22 cellular contexts compared by ENCODE assay signal in genomic region chr2:219650426-219651248, GRCh38. TPM values are rescaled to one million over a fixed set of nuclear protein-coding genes. Genes with fewer than 3 reads are reported as not detected.
DNase-seq lines count a peak whose midpoint lies in the region; ATAC-seq, FAIRE-seq and TF ChIP-seq lines count a peak whose summit lies in the region.
"Had no signal": no experiment of that assay in that cellular context is flagged by ENCODE, and none has a peak within 500 bp of the region (broad histone marks: within the 10 kb centered on the region; RNA-seq: fewer than 3 reads in every experiment).

No MANE protein-coding gene starts in this region.

- H4K20me1 ChIP-seq in BLaER1 treated with 17β-estradiol and CSF1 and Interleukin-3, amounts not matched to agents 10 nM and 100 nM = 0 out of 22 replicates have a peak, but pooled peaks cover 0 to 2% (median 0%) of the 10 kb centered on the region in 11 experiments
- H4K20me1 ChIP-seq in GM23338 (replicated peaks; ENCODE audit: insufficient read depth) = no peaks in the 10 kb centered on the region
- H4K20me1 ChIP-seq in osteoblast (ENCODE audit: insufficient read depth, low read length) = no peaks in the 10 kb centered on the region

- DNase-seq in GM23338 (ENCODE audit: low spot score) = no peak
- DNase-seq in astrocyte of the hippocampus (ENCODE audit: low read depth, low spot score) = peak; percentile 43
- DNase-seq in osteoblast (ENCODE audit: insufficient read length, low spot score, missing footprints) = no peak
- no peak for DNase-seq in mesothelial cell of epicardium (ENCODE audit: low spot score in 2 of 2, unreplicated experiment in 2 of 2)
- no peak for DNase-seq in DMS 273 (lab: John Stamatoyannopoulos, UW; ENCODE audit: unreplicated experiment)
- DNase-seq in urothelium cell line (ENCODE audit: low spot score) = no peak
- DNase-seq: C1 segment of cervical spinal cord, GF-D8, GM23248, MV-4-11, NCI-H1417 treated with DMSO at 0.1 percent for 48 hours, NCI-H1930, NCI-H2171, NCI-H446 had no signal

- peak overlapping the region in 8 of 11 experiments; percentile 8 to 66 (median 36); a peak in 14 of 22 replicates for H3K4me2 ChIP-seq in BLaER1 treated with 17β-estradiol and CSF1 and Interleukin-3, amounts not matched to agents 10 nM and 100 nM
- H3K4me2 ChIP-seq in GM23338 (no peak overlapping the region), osteoblast (ENCODE audit: insufficient read depth, low read length) (peak overlapping the region; percentile 14)

- no peak overlapping the region for H3K4me3 ChIP-seq in BLaER1 treated with 17β-estradiol and CSF1 and Interleukin-3, amounts not matched to agents 10 nM and 100 nM
- H3K4me3 ChIP-seq in GM23338 (no peak overlapping the region), osteoblast (ENCODE audit: insufficient read depth, low read length) (no peak overlapping the region)
- H3K4me3 ChIP-seq: GM23248, SJSA1 had no signal

- ATAC-seq in GM23338 (peak; percentile 39; the same call in 1 of the 3 replicates), HG03521 (IDR thresholded peaks at IDR 0.05; ENCODE audit: unreplicated experiment) (no peak)

- peaks cover 6% of the 10 kb centered on the region for H3K4me1 Mint-ChIP-seq in GM23338
- peaks cover 1% of the 10 kb centered on the region for H3K4me1 Mint-ChIP-seq in mesothelial cell of epicardium

- H3K36me3 Mint-ChIP-seq in GM23338 (ENCODE audit: low read depth) = no peaks in the 10 kb centered on the region
- no peaks in the 10 kb centered on the region for H3K36me3 Mint-ChIP-seq in mesothelial cell of epicardium

- H3K4me1 ChIP-seq in BLaER1 treated with 17β-estradiol and CSF1 and Interleukin-3, amounts not matched to agents 10 nM and 100 nM = peaks cover 5 to 10% (median 8%) of the 10 kb centered on the region in 10 experiments; a peak in 18 of 20 replicates
- H3K4me1 ChIP-seq in GM23338 (ENCODE audit: insufficient read depth) (peaks cover 5% of the 10 kb centered on the region; the same call in 1 of the 2 replicates), osteoblast (ENCODE audit: insufficient read depth, low read length) (peaks cover 12% of the 10 kb centered on the region)

- H3K4me3 Mint-ChIP-seq in GM23338 = no peak overlapping the region
- no peak overlapping the region for H3K4me3 Mint-ChIP-seq in mesothelial cell of epicardium

- H3K27me3 ChIP-seq in BLaER1 treated with 17β-estradiol and CSF1 and Interleukin-3, amounts not matched to agents 10 nM and 100 nM = peaks cover 0 to 30% (median 6%) of the 10 kb centered on the region in 11 experiments; a peak in 12 of 22 replicates
- H3K27me3 ChIP-seq in GM23338 (ENCODE audit: insufficient read depth) (no peaks in the 10 kb centered on the region), osteoblast (ENCODE audit: insufficient read depth, low read length) (peaks cover 2% of the 10 kb centered on the region)
- H3K27me3 ChIP-seq: SJSA1 had no signal

- no peak overlapping the region for H3K27ac ChIP-seq in BLaER1 treated with 17β-estradiol and CSF1 and Interleukin-3, amounts not matched to agents 10 nM and 100 nM
- H3K27ac ChIP-seq in GM23338 (ENCODE audit: low read depth) = no peak overlapping the region
- no peak overlapping the region for H3K27ac ChIP-seq in osteoblast (ENCODE audit: low read depth, low read length)
- H3K27ac ChIP-seq: GM23248, HL-60, RWPE1, SJSA1 had no signal

- H3K79me2 ChIP-seq in GM23338 (replicated peaks; ENCODE audit: insufficient read depth) = no peaks in the 10 kb centered on the region
- H3K79me2 ChIP-seq in osteoblast (ENCODE audit: insufficient read depth, low read length) = no peaks in the 10 kb centered on the region

- no peaks in the 10 kb centered on the region for H3F3A ChIP-seq in GM23338 (replicated peaks; ENCODE audit: low read depth)

- H3K27me3 Mint-ChIP-seq in GM23338 (ENCODE audit: insufficient read depth, low read depth, poor library complexity) = peaks cover 1% of the 10 kb centered on the region
- H3K27me3 Mint-ChIP-seq in mesothelial cell of epicardium (ENCODE audit: low read depth) = peaks cover under 1% of the 10 kb centered on the region

- no peaks in the 10 kb centered on the region for H3K9me2 ChIP-seq in GM23338 (ENCODE audit: insufficient read depth)

- no peaks in the 10 kb centered on the region for H3K36me3 ChIP-seq in BLaER1 treated with 17β-estradiol and CSF1 and Interleukin-3, amounts not matched to agents 10 nM and 100 nM
- H3K36me3 ChIP-seq in GM23338 (ENCODE audit: insufficient read depth) (no peaks in the 10 kb centered on the region), osteoblast (ENCODE audit: insufficient read depth, low read length) (no peaks in the 10 kb centered on the region)
- H3K36me3 ChIP-seq: SJSA1 had no signal

- H2AFZ ChIP-seq in GM23338 (no peak overlapping the region), osteoblast (ENCODE audit: low read length) (no peak overlapping the region)
- H2AFZ ChIP-seq: GM23248 had no signal

- H3K9me3 ChIP-seq in BLaER1 treated with 17β-estradiol and CSF1 and Interleukin-3, amounts not matched to agents 10 nM and 100 nM (replicated peaks in 1 of 11) = peaks cover 4 to 16% (median 12%) of the 10 kb centered on the region in 11 experiments; a peak in 20 of 22 replicates
- no peaks in the 10 kb centered on the region for H3K9me3 ChIP-seq in osteoblast (ENCODE audit: low read depth, low read length)
- H3K9me3 ChIP-seq: SJSA1 had no signal

- H3K27ac Mint-ChIP-seq in GM23338 = no peak overlapping the region
- no peak overlapping the region for H3K27ac Mint-ChIP-seq in mesothelial cell of epicardium

- no peak overlapping the region for H3K9ac ChIP-seq in BLaER1 treated with 17β-estradiol and CSF1 and Interleukin-3, amounts not matched to agents 10 nM and 100 nM
- H3K9ac ChIP-seq: GM23248 had no signal

- no peak for FAIRE-seq in urothelium cell line (lab: Jason Lieb, UNC)
- FAIRE-seq: GM12891, GM19239, HTR-8/SVneo had no signal

- no peaks in the 10 kb centered on the region; the same call in 2 of the 3 replicates for H3K9me3 Mint-ChIP-seq in GM23338
- H3K9me3 Mint-ChIP-seq in mesothelial cell of epicardium = peaks cover 9% of the 10 kb centered on the region

- no peak for TF ChIP-seq CTCF in GM23338 (conservative IDR thresholded peaks at IDR 0.05; ENCODE audit: low read depth in 2 of 2)
- TF ChIP-seq CTCF in osteoblast (IDR thresholded peaks at IDR 0.05; ENCODE audit: extremely low read depth, low read depth, low read length) = no peak
- TF ChIP-seq CTCF in mesothelial cell of epicardium (IDR thresholded peaks at IDR 0.05; ENCODE audit: unreplicated experiment) = no peak

TF ChIP-seq in GM23338, 12 proteins besides CTCF, POLR2A, EP300 and RAD21:
- no peak for TF ChIP-seq STAT1 (IDR thresholded peaks at IDR 0.05; ENCODE audit: unreplicated experiment)
- TF ChIP-seq CREB1 (CRISPR knock-in tag; IDR thresholded peaks at IDR 0.05; ENCODE audit: low read depth) = no peak
- no peak for TF ChIP-seq EZH2 (IDR thresholded peaks at IDR 0.05; ENCODE audit: low read depth, unreplicated experiment)
- no peak for TF ChIP-seq JUNB (IDR thresholded peaks at IDR 0.05; ENCODE audit: unreplicated experiment)
- TF ChIP-seq ZNF114 (CRISPR knock-in tag; IDR thresholded peaks at IDR 0.05) = no peak
- TF ChIP-seq EZH2phosphoT487 (IDR thresholded peaks at IDR 0.05; ENCODE audit: unreplicated experiment) = no peak
- no peak for TF ChIP-seq REST (IDR thresholded peaks at IDR 0.05; ENCODE audit: unreplicated experiment)

RNA-seq across cellular contexts. Expression of gene SLC4A3, which starts 23.2 kb away (rescaled TPM):
- 5.6 and 6.8 TPM in 2 replicates for total RNA-seq in GM23338 (2014; rRNA removed; shearing (Covaris generic))
- 3.6 and 3.9 TPM in 2 replicates for polyA plus RNA-seq in GM23338 (2016; fragmentation: Nextera tagmentation; extraction: Ambion mirVana)
- total RNA-seq in osteoblast (2.5 and 3.8 TPM in 2 replicates), mesothelial cell of epicardium (23.6 to 25.7 TPM (median 25.7 TPM) in 3 replicates)

RNA-seq across cellular contexts. Expression of gene STK11IP, which starts 53.0 kb away (rescaled TPM):
- total RNA-seq in GM23338 (2014; rRNA removed; shearing (Covaris generic)) = 28.1 and 29.3 TPM in 2 replicates
- polyA plus RNA-seq in GM23338 (2016; fragmentation: Nextera tagmentation; extraction: Ambion mirVana) = 14.2 and 16.6 TPM in 2 replicates
- 19.4 and 22.1 TPM in 2 replicates for total RNA-seq in osteoblast
- 39.8 to 47.7 TPM (median 41.0 TPM) in 3 replicates for total RNA-seq in mesothelial cell of epicardium
